1 cellular context compared by ENCODE assay signal in the genomic region with DNA sequence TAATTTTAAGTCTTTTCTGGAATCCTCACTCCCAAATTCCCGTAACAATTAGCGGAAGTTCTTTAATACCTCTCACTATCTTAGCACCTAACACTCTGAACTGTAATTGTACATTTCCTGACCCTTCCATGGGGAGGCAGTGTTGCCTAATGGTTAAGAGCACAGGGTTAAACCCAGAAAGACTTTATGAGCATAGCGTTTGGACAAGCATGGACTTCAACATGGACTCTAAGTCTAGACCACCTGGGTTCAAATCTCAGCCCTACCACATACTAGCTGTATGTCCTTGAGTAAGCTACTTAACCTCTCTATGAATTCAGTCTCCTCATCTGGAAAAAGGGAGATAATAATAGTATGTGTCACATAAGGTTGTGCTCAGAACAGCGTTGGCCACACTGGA.
A peak's percentile ranks its signal among the peaks of the same experiment; 100 is the strongest.
TF ChIP-seq lines count a peak whose summit lies in the region.

No MANE protein-coding gene starts in this region.

TF ChIP-seq in HepG2, 621 proteins besides CTCF, POLR2A, EP300 and RAD21 (continued from another document):
- TF ChIP-seq, protein P1, sequence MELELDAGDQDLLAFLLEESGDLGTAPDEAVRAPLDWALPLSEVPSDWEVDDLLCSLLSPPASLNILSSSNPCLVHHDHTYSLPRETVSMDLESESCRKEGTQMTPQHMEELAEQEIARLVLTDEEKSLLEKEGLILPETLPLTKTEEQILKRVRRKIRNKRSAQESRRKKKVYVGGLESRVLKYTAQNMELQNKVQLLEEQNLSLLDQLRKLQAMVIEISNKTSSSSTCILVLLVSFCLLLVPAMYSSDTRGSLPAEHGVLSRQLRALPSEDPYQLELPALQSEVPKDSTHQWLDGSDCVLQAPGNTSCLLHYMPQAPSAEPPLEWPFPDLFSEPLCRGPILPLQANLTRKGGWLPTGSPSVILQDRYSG (CRISPR knock-in tag; IDR thresholded peaks at IDR 0.05): no peak
- no peak for TF ChIP-seq JDP2 (CRISPR knock-in tag; IDR thresholded peaks at IDR 0.05; ENCODE audit: borderline replicate concordance)
- no peak for TF ChIP-seq MEF2D (CRISPR knock-in tag; IDR thresholded peaks at IDR 0.05)
- TF ChIP-seq ZKSCAN5 (CRISPR knock-in tag; IDR thresholded peaks at IDR 0.05): no peak
- no peak for TF ChIP-seq ZNF205 (CRISPR knock-in tag; IDR thresholded peaks at IDR 0.05)
- 0 out of 2 replicates have a peak, but pooled peaks have one; percentile 44 for TF ChIP-seq RFXANK (CRISPR knock-in tag; IDR thresholded peaks at IDR 0.05)
- TF ChIP-seq ELF4 (CRISPR knock-in tag; IDR thresholded peaks at IDR 0.05; ENCODE audit: borderline replicate concordance): no peak
- TF ChIP-seq ZNF160 (CRISPR knock-in tag; IDR thresholded peaks at IDR 0.05): no peak
- no peak for TF ChIP-seq IRX3 (CRISPR knock-in tag; IDR thresholded peaks at IDR 0.05; ENCODE audit: borderline replicate concordance, low read depth)
- TF ChIP-seq, protein P2, sequence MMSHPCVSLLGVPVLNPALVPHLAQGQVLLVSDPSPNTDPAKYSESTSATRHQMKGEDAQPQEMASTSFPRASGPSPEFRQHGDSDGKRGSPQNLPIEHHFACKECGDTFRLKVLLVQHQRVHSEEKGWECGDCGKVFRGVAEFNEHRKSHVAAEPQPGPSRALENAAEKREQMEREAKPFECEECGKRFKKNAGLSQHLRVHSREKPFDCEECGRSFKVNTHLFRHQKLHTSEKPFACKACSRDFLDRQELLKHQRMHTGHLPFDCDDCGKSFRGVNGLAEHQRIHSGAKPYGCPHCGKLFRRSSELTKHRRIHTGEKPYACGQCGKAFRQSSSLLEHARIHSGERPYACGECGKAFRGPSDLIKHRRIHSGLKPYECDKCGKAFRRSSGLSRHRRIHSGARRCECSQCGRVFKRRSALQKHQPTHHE (CRISPR knock-in tag; IDR thresholded peaks at IDR 0.05; ENCODE audit: borderline replicate concordance): no peak
- no peak for TF ChIP-seq ZNF737 (CRISPR knock-in tag; IDR thresholded peaks at IDR 0.05; ENCODE audit: borderline replicate concordance)
- TF ChIP-seq, protein P3, sequence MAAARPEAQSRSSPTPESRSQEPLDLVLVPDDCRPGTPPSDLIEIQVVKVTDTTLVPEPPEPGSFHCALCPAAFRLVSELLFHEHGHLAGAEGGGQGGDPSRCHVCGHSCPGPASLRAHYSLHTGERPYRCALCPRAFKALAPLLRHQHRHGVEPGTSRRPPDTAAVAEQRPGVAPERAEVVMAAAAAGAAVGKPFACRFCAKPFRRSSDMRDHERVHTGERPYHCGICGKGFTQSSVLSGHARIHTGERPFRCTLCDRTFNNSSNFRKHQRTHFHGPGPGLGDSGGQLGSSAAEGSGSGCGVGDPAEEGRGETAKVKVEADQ (CRISPR knock-in tag; IDR thresholded peaks at IDR 0.05; ENCODE audit: borderline replicate concordance): no peak
- no peak for TF ChIP-seq NAIF1 (CRISPR knock-in tag; IDR thresholded peaks at IDR 0.05; ENCODE audit: borderline replicate concordance)
- peak; percentile 50; the same call in 1 of the 2 replicates for TF ChIP-seq YEATS2 (CRISPR knock-in tag; IDR thresholded peaks at IDR 0.05; ENCODE audit: borderline replicate concordance)
- no peak for TF ChIP-seq KDM5A (IDR thresholded peaks at IDR 0.05; ENCODE audit: borderline replicate concordance, low read length)
- no peak for TF ChIP-seq NFATC3 (CRISPR knock-in tag; IDR thresholded peaks at IDR 0.05)
- no peak for TF ChIP-seq SP1 (IDR thresholded peaks at IDR 0.05)
- TF ChIP-seq SP1 (CRISPR knock-in tag; IDR thresholded peaks at IDR 0.05): no peak
- TF ChIP-seq, protein P4, sequence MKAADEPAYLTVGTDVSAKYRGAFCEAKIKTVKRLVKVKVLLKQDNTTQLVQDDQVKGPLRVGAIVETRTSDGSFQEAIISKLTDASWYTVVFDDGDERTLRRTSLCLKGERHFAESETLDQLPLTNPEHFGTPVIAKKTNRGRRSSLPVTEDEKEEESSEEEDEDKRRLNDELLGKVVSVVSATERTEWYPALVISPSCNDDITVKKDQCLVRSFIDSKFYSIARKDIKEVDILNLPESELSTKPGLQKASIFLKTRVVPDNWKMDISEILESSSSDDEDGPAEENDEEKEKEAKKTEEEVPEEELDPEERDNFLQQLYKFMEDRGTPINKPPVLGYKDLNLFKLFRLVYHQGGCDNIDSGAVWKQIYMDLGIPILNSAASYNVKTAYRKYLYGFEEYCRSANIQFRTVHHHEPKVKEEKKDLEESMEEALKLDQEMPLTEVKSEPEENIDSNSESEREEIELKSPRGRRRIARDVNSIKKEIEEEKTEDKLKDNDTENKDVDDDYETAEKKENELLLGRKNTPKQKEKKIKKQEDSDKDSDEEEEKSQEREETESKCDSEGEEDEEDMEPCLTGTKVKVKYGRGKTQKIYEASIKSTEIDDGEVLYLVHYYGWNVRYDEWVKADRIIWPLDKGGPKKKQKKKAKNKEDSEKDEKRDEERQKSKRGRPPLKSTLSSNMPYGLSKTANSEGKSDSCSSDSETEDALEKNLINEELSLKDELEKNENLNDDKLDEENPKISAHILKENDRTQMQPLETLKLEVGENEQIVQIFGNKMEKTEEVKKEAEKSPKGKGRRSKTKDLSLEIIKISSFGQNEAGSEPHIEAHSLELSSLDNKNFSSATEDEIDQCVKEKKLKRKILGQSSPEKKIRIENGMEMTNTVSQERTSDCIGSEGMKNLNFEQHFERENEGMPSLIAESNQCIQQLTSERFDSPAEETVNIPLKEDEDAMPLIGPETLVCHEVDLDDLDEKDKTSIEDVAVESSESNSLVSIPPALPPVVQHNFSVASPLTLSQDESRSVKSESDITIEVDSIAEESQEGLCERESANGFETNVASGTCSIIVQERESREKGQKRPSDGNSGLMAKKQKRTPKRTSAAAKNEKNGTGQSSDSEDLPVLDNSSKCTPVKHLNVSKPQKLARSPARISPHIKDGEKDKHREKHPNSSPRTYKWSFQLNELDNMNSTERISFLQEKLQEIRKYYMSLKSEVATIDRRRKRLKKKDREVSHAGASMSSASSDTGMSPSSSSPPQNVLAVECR (CRISPR knock-in tag; IDR thresholded peaks at IDR 0.05; ENCODE audit: borderline replicate concordance): no peak
- TF ChIP-seq, protein P5, sequence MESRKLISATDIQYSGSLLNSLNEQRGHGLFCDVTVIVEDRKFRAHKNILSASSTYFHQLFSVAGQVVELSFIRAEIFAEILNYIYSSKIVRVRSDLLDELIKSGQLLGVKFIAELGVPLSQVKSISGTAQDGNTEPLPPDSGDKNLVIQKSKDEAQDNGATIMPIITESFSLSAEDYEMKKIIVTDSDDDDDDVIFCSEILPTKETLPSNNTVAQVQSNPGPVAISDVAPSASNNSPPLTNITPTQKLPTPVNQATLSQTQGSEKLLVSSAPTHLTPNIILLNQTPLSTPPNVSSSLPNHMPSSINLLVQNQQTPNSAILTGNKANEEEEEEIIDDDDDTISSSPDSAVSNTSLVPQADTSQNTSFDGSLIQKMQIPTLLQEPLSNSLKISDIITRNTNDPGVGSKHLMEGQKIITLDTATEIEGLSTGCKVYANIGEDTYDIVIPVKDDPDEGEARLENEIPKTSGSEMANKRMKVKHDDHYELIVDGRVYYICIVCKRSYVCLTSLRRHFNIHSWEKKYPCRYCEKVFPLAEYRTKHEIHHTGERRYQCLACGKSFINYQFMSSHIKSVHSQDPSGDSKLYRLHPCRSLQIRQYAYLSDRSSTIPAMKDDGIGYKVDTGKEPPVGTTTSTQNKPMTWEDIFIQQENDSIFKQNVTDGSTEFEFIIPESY (CRISPR knock-in tag; IDR thresholded peaks at IDR 0.05): peak; percentile 54; the same call in 1 of the 2 replicates
- TF ChIP-seq ZNF660 (CRISPR knock-in tag; IDR thresholded peaks at IDR 0.05; ENCODE audit: borderline replicate concordance, low read depth): no peak
- no peak for TF ChIP-seq RBAK (CRISPR knock-in tag; IDR thresholded peaks at IDR 0.05)
- TF ChIP-seq, protein P6, sequence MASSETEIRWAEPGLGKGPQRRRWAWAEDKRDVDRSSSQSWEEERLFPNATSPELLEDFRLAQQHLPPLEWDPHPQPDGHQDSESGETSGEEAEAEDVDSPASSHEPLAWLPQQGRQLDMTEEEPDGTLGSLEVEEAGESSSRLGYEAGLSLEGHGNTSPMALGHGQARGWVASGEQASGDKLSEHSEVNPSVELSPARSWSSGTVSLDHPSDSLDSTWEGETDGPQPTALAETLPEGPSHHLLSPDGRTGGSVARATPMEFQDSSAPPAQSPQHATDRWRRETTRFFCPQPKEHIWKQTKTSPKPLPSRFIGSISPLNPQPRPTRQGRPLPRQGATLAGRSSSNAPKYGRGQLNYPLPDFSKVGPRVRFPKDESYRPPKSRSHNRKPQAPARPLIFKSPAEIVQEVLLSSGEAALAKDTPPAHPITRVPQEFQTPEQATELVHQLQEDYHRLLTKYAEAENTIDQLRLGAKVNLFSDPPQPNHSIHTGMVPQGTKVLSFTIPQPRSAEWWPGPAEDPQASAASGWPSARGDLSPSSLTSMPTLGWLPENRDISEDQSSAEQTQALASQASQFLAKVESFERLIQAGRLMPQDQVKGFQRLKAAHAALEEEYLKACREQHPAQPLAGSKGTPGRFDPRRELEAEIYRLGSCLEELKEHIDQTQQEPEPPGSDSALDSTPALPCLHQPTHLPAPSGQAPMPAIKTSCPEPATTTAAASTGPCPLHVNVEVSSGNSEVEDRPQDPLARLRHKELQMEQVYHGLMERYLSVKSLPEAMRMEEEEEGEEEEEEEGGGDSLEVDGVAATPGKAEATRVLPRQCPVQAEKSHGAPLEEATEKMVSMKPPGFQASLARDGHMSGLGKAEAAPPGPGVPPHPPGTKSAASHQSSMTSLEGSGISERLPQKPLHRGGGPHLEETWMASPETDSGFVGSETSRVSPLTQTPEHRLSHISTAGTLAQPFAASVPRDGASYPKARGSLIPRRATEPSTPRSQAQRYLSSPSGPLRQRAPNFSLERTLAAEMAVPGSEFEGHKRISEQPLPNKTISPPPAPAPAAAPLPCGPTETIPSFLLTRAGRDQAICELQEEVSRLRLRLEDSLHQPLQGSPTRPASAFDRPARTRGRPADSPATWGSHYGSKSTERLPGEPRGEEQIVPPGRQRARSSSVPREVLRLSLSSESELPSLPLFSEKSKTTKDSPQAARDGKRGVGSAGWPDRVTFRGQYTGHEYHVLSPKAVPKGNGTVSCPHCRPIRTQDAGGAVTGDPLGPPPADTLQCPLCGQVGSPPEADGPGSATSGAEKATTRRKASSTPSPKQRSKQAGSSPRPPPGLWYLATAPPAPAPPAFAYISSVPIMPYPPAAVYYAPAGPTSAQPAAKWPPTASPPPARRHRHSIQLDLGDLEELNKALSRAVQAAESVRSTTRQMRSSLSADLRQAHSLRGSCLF (CRISPR knock-in tag; IDR thresholded peaks at IDR 0.05; ENCODE audit: borderline replicate concordance): no peak
- TF ChIP-seq NONO (IDR thresholded peaks at IDR 0.05): no peak
- no peak for TF ChIP-seq NONO (CRISPR knock-in tag; conservative IDR thresholded peaks at IDR 0.05)
- no peak for TF ChIP-seq ZNF766 (CRISPR knock-in tag; IDR thresholded peaks at IDR 0.05; ENCODE audit: borderline replicate concordance)
- TF ChIP-seq ZNF790 (CRISPR knock-in tag; IDR thresholded peaks at IDR 0.05; ENCODE audit: borderline replicate concordance): no peak
- 0 out of 2 replicates have a peak, but pooled peaks have one; percentile 12 for TF ChIP-seq GATAD2A (CRISPR knock-in tag; IDR thresholded peaks at IDR 0.05)
- TF ChIP-seq ZKSCAN8 (CRISPR knock-in tag; IDR thresholded peaks at IDR 0.05; ENCODE audit: borderline replicate concordance): peak; percentile 25; the same call in 1 of the 2 replicates
- no peak for TF ChIP-seq ZNF232 (CRISPR knock-in tag; IDR thresholded peaks at IDR 0.05; ENCODE audit: borderline replicate concordance)
- no peak for TF ChIP-seq ZNF207 (IDR thresholded peaks at IDR 0.05; ENCODE audit: borderline replicate concordance)
- TF ChIP-seq ZNF644 (CRISPR knock-in tag; IDR thresholded peaks at IDR 0.05; ENCODE audit: low read depth): peak; percentile 42; the same call in 1 of the 2 replicates
- no peak for TF ChIP-seq PAF1 (CRISPR knock-in tag; IDR thresholded peaks at IDR 0.05)
- TF ChIP-seq, protein P7, sequence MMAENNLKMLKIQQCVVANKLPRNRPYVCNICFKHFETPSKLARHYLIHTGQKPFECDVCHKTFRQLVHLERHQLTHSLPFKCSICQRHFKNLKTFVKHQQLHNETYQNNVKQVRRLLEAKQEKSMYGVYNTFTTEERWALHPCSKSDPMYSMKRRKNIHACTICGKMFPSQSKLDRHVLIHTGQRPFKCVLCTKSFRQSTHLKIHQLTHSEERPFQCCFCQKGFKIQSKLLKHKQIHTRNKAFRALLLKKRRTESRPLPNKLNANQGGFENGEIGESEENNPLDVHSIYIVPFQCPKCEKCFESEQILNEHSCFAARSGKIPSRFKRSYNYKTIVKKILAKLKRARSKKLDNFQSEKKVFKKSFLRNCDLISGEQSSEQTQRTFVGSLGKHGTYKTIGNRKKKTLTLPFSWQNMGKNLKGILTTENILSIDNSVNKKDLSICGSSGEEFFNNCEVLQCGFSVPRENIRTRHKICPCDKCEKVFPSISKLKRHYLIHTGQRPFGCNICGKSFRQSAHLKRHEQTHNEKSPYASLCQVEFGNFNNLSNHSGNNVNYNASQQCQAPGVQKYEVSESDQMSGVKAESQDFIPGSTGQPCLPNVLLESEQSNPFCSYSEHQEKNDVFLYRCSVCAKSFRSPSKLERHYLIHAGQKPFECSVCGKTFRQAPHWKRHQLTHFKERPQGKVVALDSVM (CRISPR knock-in tag; IDR thresholded peaks at IDR 0.05): no peak
- no peak for TF ChIP-seq FOXA1 (IDR thresholded peaks at IDR 0.05)
- no peak for TF ChIP-seq FOXA1 (CRISPR knock-in tag; IDR thresholded peaks at IDR 0.05)
- TF ChIP-seq RXRB (CRISPR knock-in tag; IDR thresholded peaks at IDR 0.05; ENCODE audit: borderline replicate concordance): peak; percentile 20; the same call in 1 of the 2 replicates
- no peak for TF ChIP-seq ARNT2 (CRISPR knock-in tag; IDR thresholded peaks at IDR 0.05; ENCODE audit: low read depth)
TF ChIP-seq in HepG2: peak in this region for 39.
